ENCODE assay signal across 14 cellular contexts in the genomic region with DNA sequence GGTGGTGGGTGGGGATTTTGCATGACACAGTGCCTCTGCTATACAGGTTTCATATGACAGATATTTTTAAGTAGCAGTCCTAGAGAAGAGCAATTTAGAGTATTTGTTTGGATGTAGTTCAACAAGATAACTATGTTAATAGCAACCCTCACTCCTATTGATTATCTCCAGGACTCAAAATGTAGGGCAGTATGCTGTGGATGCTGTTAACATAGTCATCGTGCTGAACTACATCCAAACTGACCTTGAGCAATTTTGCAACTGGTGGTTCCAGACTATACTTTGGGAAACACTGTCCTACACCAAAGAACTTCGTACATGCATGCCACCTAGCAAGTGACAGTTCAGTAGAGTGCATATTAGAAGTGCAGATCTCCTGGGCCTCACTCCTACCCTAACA.
A peak's percentile ranks its signal among the peaks of the same experiment; 100 is the strongest.
DNase-seq lines count a peak whose midpoint lies in the region; ATAC-seq and TF ChIP-seq lines count a peak whose summit lies in the region.
"Had no signal": no experiment of that assay in that cellular context is flagged by ENCODE, and none has a peak within 500 bp of the region (broad histone marks: within the 10 kb centered on the region; RNA-seq: fewer than 3 reads in every experiment).

No MANE protein-coding gene starts in this region.

- H3K27ac ChIP-seq in left ventricle myocardium inferior (replicated peaks) (no peak overlapping the region), right cardiac atrium (ENCODE audit: low read length) (no peak overlapping the region), trophoblast cell (ENCODE audit: low read depth, low read length) (no peak overlapping the region)
- H3K27ac ChIP-seq: BLaER1 treated with 17β-estradiol and CSF1 and Interleukin-3, amounts not matched to agents 10 nM and 100 nM; GM23248 had no signal

- H3K79me2 ChIP-seq in trophoblast cell (ENCODE audit: control insufficient read depth, insufficient read depth, low read length, poor library complexity), result no peaks in the 10 kb centered on the region

- no peak overlapping the region for H2BK5ac ChIP-seq in trophoblast cell (ENCODE audit: low read depth, low read length, poor library complexity)

- H3K4ac ChIP-seq in trophoblast cell (ENCODE audit: low read depth, low read length), result no peak overlapping the region

- no peaks in the 10 kb centered on the region for H3K9me3 ChIP-seq in left ventricle myocardium inferior (replicated peaks)
- H3K9me3 ChIP-seq in right cardiac atrium (ENCODE audit: control insufficient read depth, low read length), result no peaks in the 10 kb centered on the region
- no peaks in the 10 kb centered on the region for H3K9me3 ChIP-seq in trophoblast cell (ENCODE audit: insufficient read depth, low read depth, low read length)
- H3K9me3 ChIP-seq: BLaER1 treated with 17β-estradiol and CSF1 and Interleukin-3, amounts not matched to agents 10 nM and 100 nM had no signal

- ATAC-seq in Right ventricle myocardium superior (ENCODE audit: poor library complexity) (peak; percentile 95), right cardiac atrium (peak; percentile 77 to 96), omental fat pad (ENCODE audit: low FRiP score) (peak; percentile 64), HG03469 (IDR thresholded peaks at IDR 0.05; ENCODE audit: unreplicated experiment) (no peak)
- ATAC-seq: HCT116 had no signal

- H3K9ac ChIP-seq in trophoblast cell (ENCODE audit: low read length), result no peak overlapping the region
- H3K9ac ChIP-seq: BLaER1 treated with 17β-estradiol and CSF1 and Interleukin-3, amounts not matched to agents 10 nM and 100 nM; GM23248 had no signal

- 28% methylated on average over 2 of the region's 2 CpGs for WGBS in right cardiac atrium
- WGBS in trophoblast cell (ENCODE audit: extremely low coverage, insufficient coverage, insufficient read length), result no CpG with 5 or more reads among the region's 2 CpGs

- H3K4me3 ChIP-seq in left ventricle myocardium inferior (no peak overlapping the region), right cardiac atrium (ENCODE audit: low read length) (no peak overlapping the region), trophoblast cell (ENCODE audit: low read depth, low read length) (no peak overlapping the region)
- H3K4me3 ChIP-seq: BLaER1 treated with 17β-estradiol and CSF1 and Interleukin-3, amounts not matched to agents 10 nM and 100 nM; GM23248 had no signal

- H2AK5ac ChIP-seq in trophoblast cell (ENCODE audit: low read length), result no peak overlapping the region

- H3K79me1 ChIP-seq in trophoblast cell (ENCODE audit: low read length), result no peaks in the 10 kb centered on the region

- H3K36me3 ChIP-seq in left ventricle myocardium inferior (no peaks in the 10 kb centered on the region), trophoblast cell (ENCODE audit: control insufficient read depth in 1 of 2, insufficient read depth in 2 of 2, low read length in 2 of 2) (no peaks in the 10 kb centered on the region)
- H3K36me3 ChIP-seq: BLaER1 treated with 17β-estradiol and CSF1 and Interleukin-3, amounts not matched to agents 10 nM and 100 nM had no signal

- no peak overlapping the region for H3K14ac ChIP-seq in trophoblast cell (ENCODE audit: low read length)

- H3K27me3 ChIP-seq in left ventricle myocardium inferior (ENCODE audit: low read depth) (peaks cover 5% of the 10 kb centered on the region), right cardiac atrium (ENCODE audit: control insufficient read depth, insufficient read depth) (no peaks in the 10 kb centered on the region), trophoblast cell (ENCODE audit: insufficient read depth, low read length) (no peaks in the 10 kb centered on the region)
- H3K27me3 ChIP-seq: BLaER1 treated with 17β-estradiol and CSF1 and Interleukin-3, amounts not matched to agents 10 nM and 100 nM had no signal

- no peak for TF ChIP-seq CTCF in left ventricle myocardium inferior (IDR thresholded peaks at IDR 0.05; ENCODE audit: borderline replicate concordance)
- no peak for TF ChIP-seq CTCF in omental fat pad (IDR thresholded peaks at IDR 0.05)

- H2BK120ac ChIP-seq in trophoblast cell (ENCODE audit: insufficient read depth, low read length, poor library complexity), result no peak overlapping the region

- DNase-seq in Right ventricle myocardium superior (no peak), left ventricle myocardium inferior (no peak), NCI-H748 treated with DMSO at 0.1 percent for 48 hours (lab: John Stamatoyannopoulos, UW) (peak; percentile 13), right cardiac atrium (no peak), omental fat pad (ENCODE audit: low spot score) (no peak), trophoblast cell (no peak)
- DNase-seq: ACHN; Calu3; CD4-positive, alpha-beta T cell; DMS 273 treated with DMSO at 0.1 percent for 48 hours; GM23248 had no signal

- no peak overlapping the region for H3K4me2 ChIP-seq in trophoblast cell (ENCODE audit: low read length)
- H3K4me2 ChIP-seq: BLaER1 treated with 17β-estradiol and CSF1 and Interleukin-3, amounts not matched to agents 10 nM and 100 nM had no signal

- H2AFZ ChIP-seq in trophoblast cell (ENCODE audit: insufficient read depth, low read length, poor library complexity), result no peak overlapping the region
- H2AFZ ChIP-seq: GM23248 had no signal

- H4K12ac ChIP-seq in trophoblast cell (ENCODE audit: low read depth, low read length), result no peak overlapping the region

- H3K18ac ChIP-seq in trophoblast cell (ENCODE audit: low read length), result no peak overlapping the region

- H3K4me1 ChIP-seq in left ventricle myocardium inferior (peaks cover 14% of the 10 kb centered on the region), right cardiac atrium (ENCODE audit: control insufficient read depth, insufficient read depth, low read length) (no peaks in the 10 kb centered on the region), trophoblast cell (ENCODE audit: control insufficient read depth in 1 of 2, insufficient read depth in 2 of 2, low read length in 2 of 2) (no peaks in the 10 kb centered on the region)

- intact Hi-C loops in Right ventricle myocardium superior (cut with DNase I), result no loop called here
- intact Hi-C loops in left ventricle myocardium inferior (cut with micrococcal nuclease), result no loop called here
- intact Hi-C loops in right cardiac atrium (cut with DNase I), result no loop called here

- H4K91ac ChIP-seq in trophoblast cell (ENCODE audit: low read depth, low read length), result no peak overlapping the region

- H3K23ac ChIP-seq in trophoblast cell (ENCODE audit: low read length), result no peak overlapping the region

- H2BK12ac ChIP-seq in trophoblast cell (ENCODE audit: low read length), result no peak overlapping the region

- H4K8ac ChIP-seq in trophoblast cell (ENCODE audit: low read depth, low read length), result no peak overlapping the region
